12 cellular contexts compared by ENCODE assay signal in genomic region chr2:151972176-151973012, GRCh38.
"Had no signal": no experiment of that assay in that cellular context is flagged by ENCODE, and none has a peak within 500 bp of the region (broad histone marks: within the 10 kb centered on the region; RNA-seq: fewer than 3 reads in every experiment).

No MANE protein-coding gene starts in this region.

- H3K4me3 Mint-ChIP-seq: activated naive CD4-positive, alpha-beta T cell treated with anti-CD3 and anti-CD28 coated beads, Interleukin-2, amount 50 U/mL, for 24 hours; memory B cell; natural killer cell had no signal

- H3K27ac ChIP-seq: brain microvascular endothelial cell, esophagus muscularis mucosa, tibial artery had no signal

- H3K27ac Mint-ChIP-seq: activated naive CD4-positive, alpha-beta T cell treated with anti-CD3 and anti-CD28 coated beads, Interleukin-2, amount 50 U/mL, for 24 hours; memory B cell; natural killer cell had no signal

- DNase-seq: activated CD4-positive, CD25-positive, alpha-beta regulatory T cell; activated effector memory CD4-positive, alpha-beta T cell treated with Interleukin-2 at 50 U/mL for 16 hours; activated T-cell treated with anti-CD3 and anti-CD28 coated beads, Interleukin-2, amount 50 U/mL, for 1 hour; brain microvascular endothelial cell; natural killer cell; stimulated activated CD4-positive, alpha-beta T cell treated with anti-CD3 and anti-CD28 coated beads, Interleukin-4, amount 100 ng/mL, for 4 hours; T-helper 2 cell; tibial artery had no signal

- H3K9me3 ChIP-seq: esophagus muscularis mucosa, tibial artery had no signal

- H3K4me3 ChIP-seq: esophagus muscularis mucosa, tibial artery had no signal

- H3K9me3 Mint-ChIP-seq: activated naive CD4-positive, alpha-beta T cell treated with anti-CD3 and anti-CD28 coated beads, Interleukin-2, amount 50 U/mL, for 24 hours; memory B cell; natural killer cell had no signal

- H3K4me1 ChIP-seq: tibial artery had no signal

- H3K27me3 ChIP-seq: brain microvascular endothelial cell, esophagus muscularis mucosa, tibial artery had no signal

- H3K36me3 ChIP-seq: brain microvascular endothelial cell, esophagus muscularis mucosa, tibial artery had no signal

- ATAC-seq: left lobe of liver, natural killer cell had no signal

- H3K36me3 Mint-ChIP-seq: activated naive CD4-positive, alpha-beta T cell treated with anti-CD3 and anti-CD28 coated beads, Interleukin-2, amount 50 U/mL, for 24 hours; natural killer cell had no signal
